ENCODE assay signal across 1 cellular context in the genomic region with DNA sequence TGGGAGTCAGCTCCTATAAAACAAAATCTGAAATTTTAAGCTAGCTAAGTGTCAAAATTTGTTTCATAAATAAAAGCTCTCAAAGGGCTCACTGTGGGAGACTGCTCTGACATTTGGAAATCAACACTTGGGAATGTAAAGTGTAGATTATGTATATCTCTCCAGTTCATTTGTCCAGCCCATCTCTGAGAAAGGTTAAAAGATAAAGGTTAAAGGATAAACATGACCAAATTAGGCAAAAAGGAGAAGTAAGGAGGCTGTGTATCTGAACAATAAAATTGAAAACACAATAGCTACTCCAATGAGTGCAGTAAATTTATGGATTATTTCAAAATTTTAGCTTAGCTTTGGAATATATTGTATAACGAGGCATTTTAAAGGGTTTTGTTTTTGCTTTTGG.
TF ChIP-seq lines count a peak whose summit lies in the region.

No MANE protein-coding gene starts in this region.

TF ChIP-seq in K562, 482 proteins besides CTCF, POLR2A, EP300 and RAD21 (continued from another document and continues in another):
- TF ChIP-seq MECOM (CRISPR knock-in tag; IDR thresholded peaks at IDR 0.05) (peak; percentile 25; the same call in 1 of the 2 replicates), TSC22D4 (tag; IDR thresholded peaks at IDR 0.05) (no peak), TAL1 (IDR thresholded peaks at IDR 0.05) (peak; percentile 80), FOXK2 (conservative IDR thresholded peaks at IDR 0.05 in 1 of 2, IDR thresholded peaks at IDR 0.05 in 1 of 2; ENCODE audit: low read depth in 2 of 2) (peak; percentile 71 to 78; a peak in 3 of 4 replicates), ADNP (tag; IDR thresholded peaks at IDR 0.05) (peak; percentile 48; the same call in 1 of the 2 replicates), CEBPG (CRISPR knock-in tag; IDR thresholded peaks at IDR 0.05) (no peak), CEBPG (tag; conservative IDR thresholded peaks at IDR 0.05 in 1 of 2, IDR thresholded peaks at IDR 0.05 in 1 of 2) (no peak), ESRRA (IDR thresholded peaks at IDR 0.05; ENCODE audit: borderline replicate concordance, low read depth) (peak; percentile 34; the same call in 1 of the 2 replicates), RCOR1 (IDR thresholded peaks at IDR 0.05; ENCODE audit: borderline replicate concordance in 1 of 2, low read depth in 2 of 2, low read length in 2 of 2) (peak in 1 of 2 experiments; percentile 33; a peak in 1 of 4 replicates), CBFA2T3 (IDR thresholded peaks at IDR 0.05) (peak; percentile 81), STAT5A (IDR thresholded peaks at IDR 0.05; ENCODE audit: borderline replicate concordance, low read length) (0 out of 2 replicates have a peak, but pooled peaks have one; percentile 32), SMARCC2 (IDR thresholded peaks at IDR 0.05; ENCODE audit: low read depth) (peak; percentile 45; the same call in 1 of the 2 replicates), CCNT2 (IDR thresholded peaks at IDR 0.05; ENCODE audit: borderline replicate concordance, extremely low read depth, insufficient read length, low read depth, low read length) (peak; percentile 35), CTBP1 (IDR thresholded peaks at IDR 0.05; ENCODE audit: borderline replicate concordance) (0 out of 2 replicates have a peak, but pooled peaks have one; percentile 18), CBX3 (IDR thresholded peaks at IDR 0.05; ENCODE audit: borderline replicate concordance in 1 of 2, low read length in 2 of 2) (no peak), FOXJ2 (tag; IDR thresholded peaks at IDR 0.05) (peak; percentile 61; the same call in 1 of the 2 replicates), SP2 (IDR thresholded peaks at IDR 0.05; ENCODE audit: extremely low read depth, low read depth, low read length, poor library complexity, severe bottlenecking) (no peak), SMARCE1 (IDR thresholded peaks at IDR 0.05) (0 out of 2 replicates have a peak, but pooled peaks have one; percentile 62), MAFG (tag; conservative IDR thresholded peaks at IDR 0.05) (no peak), SRF (CRISPR knock-in tag; IDR thresholded peaks at IDR 0.05) (peak; percentile 95 to 100), ZNF232 (CRISPR knock-in tag; IDR thresholded peaks at IDR 0.05) (no peak), ZNF134 (CRISPR knock-in tag; conservative IDR thresholded peaks at IDR 0.05) (no peak)
- TF ChIP-seq, protein P1, sequence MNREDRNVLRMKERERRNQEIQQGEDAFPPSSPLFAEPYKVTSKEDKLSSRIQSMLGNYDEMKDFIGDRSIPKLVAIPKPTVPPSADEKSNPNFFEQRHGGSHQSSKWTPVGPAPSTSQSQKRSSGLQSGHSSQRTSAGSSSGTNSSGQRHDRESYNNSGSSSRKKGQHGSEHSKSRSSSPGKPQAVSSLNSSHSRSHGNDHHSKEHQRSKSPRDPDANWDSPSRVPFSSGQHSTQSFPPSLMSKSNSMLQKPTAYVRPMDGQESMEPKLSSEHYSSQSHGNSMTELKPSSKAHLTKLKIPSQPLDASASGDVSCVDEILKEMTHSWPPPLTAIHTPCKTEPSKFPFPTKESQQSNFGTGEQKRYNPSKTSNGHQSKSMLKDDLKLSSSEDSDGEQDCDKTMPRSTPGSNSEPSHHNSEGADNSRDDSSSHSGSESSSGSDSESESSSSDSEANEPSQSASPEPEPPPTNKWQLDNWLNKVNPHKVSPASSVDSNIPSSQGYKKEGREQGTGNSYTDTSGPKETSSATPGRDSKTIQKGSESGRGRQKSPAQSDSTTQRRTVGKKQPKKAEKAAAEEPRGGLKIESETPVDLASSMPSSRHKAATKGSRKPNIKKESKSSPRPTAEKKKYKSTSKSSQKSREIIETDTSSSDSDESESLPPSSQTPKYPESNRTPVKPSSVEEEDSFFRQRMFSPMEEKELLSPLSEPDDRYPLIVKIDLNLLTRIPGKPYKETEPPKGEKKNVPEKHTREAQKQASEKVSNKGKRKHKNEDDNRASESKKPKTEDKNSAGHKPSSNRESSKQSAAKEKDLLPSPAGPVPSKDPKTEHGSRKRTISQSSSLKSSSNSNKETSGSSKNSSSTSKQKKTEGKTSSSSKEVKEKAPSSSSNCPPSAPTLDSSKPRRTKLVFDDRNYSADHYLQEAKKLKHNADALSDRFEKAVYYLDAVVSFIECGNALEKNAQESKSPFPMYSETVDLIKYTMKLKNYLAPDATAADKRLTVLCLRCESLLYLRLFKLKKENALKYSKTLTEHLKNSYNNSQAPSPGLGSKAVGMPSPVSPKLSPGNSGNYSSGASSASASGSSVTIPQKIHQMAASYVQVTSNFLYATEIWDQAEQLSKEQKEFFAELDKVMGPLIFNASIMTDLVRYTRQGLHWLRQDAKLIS (CRISPR knock-in tag; IDR thresholded peaks at IDR 0.05): no peak
- TF ChIP-seq, protein P2, sequence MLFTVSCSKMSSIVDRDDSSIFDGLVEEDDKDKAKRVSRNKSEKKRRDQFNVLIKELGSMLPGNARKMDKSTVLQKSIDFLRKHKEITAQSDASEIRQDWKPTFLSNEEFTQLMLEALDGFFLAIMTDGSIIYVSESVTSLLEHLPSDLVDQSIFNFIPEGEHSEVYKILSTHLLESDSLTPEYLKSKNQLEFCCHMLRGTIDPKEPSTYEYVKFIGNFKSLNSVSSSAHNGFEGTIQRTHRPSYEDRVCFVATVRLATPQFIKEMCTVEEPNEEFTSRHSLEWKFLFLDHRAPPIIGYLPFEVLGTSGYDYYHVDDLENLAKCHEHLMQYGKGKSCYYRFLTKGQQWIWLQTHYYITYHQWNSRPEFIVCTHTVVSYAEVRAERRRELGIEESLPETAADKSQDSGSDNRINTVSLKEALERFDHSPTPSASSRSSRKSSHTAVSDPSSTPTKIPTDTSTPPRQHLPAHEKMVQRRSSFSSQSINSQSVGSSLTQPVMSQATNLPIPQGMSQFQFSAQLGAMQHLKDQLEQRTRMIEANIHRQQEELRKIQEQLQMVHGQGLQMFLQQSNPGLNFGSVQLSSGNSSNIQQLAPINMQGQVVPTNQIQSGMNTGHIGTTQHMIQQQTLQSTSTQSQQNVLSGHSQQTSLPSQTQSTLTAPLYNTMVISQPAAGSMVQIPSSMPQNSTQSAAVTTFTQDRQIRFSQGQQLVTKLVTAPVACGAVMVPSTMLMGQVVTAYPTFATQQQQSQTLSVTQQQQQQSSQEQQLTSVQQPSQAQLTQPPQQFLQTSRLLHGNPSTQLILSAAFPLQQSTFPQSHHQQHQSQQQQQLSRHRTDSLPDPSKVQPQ (CRISPR knock-in tag; IDR thresholded peaks at IDR 0.05; ENCODE audit: borderline replicate concordance): no peak
- TF ChIP-seq, protein P3, sequence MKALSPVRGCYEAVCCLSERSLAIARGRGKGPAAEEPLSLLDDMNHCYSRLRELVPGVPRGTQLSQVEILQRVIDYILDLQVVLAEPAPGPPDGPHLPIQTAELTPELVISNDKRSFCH (CRISPR knock-in tag; IDR thresholded peaks at IDR 0.05): no peak
- TF ChIP-seq, protein P3 (tag; IDR thresholded peaks at IDR 0.05): peak; percentile 92
- TF ChIP-seq, protein P4, sequence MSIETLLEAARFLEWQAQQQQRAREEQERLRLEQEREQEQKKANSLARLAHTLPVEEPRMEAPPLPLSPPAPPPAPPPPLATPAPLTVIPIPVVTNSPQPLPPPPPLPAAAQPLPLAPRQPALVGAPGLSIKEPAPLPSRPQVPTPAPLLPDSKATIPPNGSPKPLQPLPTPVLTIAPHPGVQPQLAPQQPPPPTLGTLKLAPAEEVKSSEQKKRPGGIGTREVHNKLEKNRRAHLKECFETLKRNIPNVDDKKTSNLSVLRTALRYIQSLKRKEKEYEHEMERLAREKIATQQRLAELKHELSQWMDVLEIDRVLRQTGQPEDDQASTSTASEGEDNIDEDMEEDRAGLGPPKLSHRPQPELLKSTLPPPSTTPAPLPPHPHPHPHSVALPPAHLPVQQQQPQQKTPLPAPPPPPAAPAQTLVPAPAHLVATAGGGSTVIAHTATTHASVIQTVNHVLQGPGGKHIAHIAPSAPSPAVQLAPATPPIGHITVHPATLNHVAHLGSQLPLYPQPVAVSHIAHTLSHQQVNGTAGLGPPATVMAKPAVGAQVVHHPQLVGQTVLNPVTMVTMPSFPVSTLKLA (conservative IDR thresholded peaks at IDR 0.05): 0 out of 4 replicates have a peak, but pooled peaks of 1 of the 2 experiments have one; percentile 3
- TF ChIP-seq, protein P5, sequence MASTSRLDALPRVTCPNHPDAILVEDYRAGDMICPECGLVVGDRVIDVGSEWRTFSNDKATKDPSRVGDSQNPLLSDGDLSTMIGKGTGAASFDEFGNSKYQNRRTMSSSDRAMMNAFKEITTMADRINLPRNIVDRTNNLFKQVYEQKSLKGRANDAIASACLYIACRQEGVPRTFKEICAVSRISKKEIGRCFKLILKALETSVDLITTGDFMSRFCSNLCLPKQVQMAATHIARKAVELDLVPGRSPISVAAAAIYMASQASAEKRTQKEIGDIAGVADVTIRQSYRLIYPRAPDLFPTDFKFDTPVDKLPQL (IDR thresholded peaks at IDR 0.05; ENCODE audit: extremely low read depth, insufficient read length): no peak
- TF ChIP-seq, protein P6, sequence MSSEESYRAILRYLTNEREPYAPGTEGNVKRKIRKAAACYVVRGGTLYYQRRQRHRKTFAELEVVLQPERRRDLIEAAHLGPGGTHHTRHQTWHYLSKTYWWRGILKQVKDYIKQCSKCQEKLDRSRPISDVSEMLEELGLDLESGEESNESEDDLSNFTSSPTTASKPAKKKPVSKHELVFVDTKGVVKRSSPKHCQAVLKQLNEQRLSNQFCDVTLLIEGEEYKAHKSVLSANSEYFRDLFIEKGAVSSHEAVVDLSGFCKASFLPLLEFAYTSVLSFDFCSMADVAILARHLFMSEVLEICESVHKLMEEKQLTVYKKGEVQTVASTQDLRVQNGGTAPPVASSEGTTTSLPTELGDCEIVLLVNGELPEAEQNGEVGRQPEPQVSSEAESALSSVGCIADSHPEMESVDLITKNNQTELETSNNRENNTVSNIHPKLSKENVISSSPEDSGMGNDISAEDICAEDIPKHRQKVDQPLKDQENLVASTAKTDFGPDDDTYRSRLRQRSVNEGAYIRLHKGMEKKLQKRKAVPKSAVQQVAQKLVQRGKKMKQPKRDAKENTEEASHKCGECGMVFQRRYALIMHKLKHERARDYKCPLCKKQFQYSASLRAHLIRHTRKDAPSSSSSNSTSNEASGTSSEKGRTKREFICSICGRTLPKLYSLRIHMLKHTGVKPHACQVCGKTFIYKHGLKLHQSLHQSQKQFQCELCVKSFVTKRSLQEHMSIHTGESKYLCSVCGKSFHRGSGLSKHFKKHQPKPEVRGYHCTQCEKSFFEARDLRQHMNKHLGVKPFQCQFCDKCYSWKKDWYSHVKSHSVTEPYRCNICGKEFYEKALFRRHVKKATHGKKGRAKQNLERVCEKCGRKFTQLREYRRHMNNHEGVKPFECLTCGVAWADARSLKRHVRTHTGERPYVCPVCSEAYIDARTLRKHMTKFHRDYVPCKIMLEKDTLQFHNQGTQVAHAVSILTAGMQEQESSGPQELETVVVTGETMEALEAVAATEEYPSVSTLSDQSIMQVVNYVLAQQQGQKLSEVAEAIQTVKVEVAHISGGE (CRISPR knock-in tag; IDR thresholded peaks at IDR 0.05): 0 out of 6 replicates have a peak, but pooled peaks of 1 of the 3 experiments have one; percentile 28
- TF ChIP-seq, protein P7, sequence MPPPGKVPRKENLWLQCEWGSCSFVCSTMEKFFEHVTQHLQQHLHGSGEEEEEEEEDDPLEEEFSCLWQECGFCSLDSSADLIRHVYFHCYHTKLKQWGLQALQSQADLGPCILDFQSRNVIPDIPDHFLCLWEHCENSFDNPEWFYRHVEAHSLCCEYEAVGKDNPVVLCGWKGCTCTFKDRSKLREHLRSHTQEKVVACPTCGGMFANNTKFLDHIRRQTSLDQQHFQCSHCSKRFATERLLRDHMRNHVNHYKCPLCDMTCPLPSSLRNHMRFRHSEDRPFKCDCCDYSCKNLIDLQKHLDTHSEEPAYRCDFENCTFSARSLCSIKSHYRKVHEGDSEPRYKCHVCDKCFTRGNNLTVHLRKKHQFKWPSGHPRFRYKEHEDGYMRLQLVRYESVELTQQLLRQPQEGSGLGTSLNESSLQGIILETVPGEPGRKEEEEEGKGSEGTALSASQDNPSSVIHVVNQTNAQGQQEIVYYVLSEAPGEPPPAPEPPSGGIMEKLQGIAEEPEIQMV (tag; conservative IDR thresholded peaks at IDR 0.05; ENCODE audit: low read depth): no peak
- TF ChIP-seq, protein P8, sequence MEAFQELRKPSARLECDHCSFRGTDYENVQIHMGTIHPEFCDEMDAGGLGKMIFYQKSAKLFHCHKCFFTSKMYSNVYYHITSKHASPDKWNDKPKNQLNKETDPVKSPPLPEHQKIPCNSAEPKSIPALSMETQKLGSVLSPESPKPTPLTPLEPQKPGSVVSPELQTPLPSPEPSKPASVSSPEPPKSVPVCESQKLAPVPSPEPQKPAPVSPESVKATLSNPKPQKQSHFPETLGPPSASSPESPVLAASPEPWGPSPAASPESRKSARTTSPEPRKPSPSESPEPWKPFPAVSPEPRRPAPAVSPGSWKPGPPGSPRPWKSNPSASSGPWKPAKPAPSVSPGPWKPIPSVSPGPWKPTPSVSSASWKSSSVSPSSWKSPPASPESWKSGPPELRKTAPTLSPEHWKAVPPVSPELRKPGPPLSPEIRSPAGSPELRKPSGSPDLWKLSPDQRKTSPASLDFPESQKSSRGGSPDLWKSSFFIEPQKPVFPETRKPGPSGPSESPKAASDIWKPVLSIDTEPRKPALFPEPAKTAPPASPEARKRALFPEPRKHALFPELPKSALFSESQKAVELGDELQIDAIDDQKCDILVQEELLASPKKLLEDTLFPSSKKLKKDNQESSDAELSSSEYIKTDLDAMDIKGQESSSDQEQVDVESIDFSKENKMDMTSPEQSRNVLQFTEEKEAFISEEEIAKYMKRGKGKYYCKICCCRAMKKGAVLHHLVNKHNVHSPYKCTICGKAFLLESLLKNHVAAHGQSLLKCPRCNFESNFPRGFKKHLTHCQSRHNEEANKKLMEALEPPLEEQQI (IDR thresholded peaks at IDR 0.05): peak; percentile 84; the same call in 1 of the 2 replicates
